In genomic region chr17:10646393-10646990, GRCh38 we compare ENCODE assay signal across 8 cellular contexts. TPM values are rescaled to one million over a fixed set of nuclear protein-coding genes. Genes with fewer than 3 reads are reported as not detected.
DNase-seq lines count a peak whose midpoint lies in the region; ATAC-seq, FAIRE-seq and TF ChIP-seq lines count a peak whose summit lies in the region.

No MANE protein-coding gene starts in this region.

- FAIRE-seq in keratinocyte (lab: Jason Lieb, UNC), result peak; percentile 57

- in situ Hi-C loops in T47D (cut with HindIII; ENCODE audit: low pct_unique_long_range_greater_than_20kb, low sequenced_read_pairs), result no loop called here

- dilution Hi-C loops in keratinocyte (cut with MboI; ENCODE audit: extremely low pct_ligation_motif_present, low sequenced_read_pairs), result no loop called here

- no peaks in the 10 kb centered on the region for H4K20me1 ChIP-seq in keratinocyte (ENCODE audit: control insufficient read depth, extremely low read depth, insufficient read depth, low read length)

- H3K79me2 ChIP-seq in keratinocyte (ENCODE audit: control insufficient read depth, insufficient read depth, low read length), result no peaks in the 10 kb centered on the region

- no peak overlapping the region for H3K9ac ChIP-seq in keratinocyte (ENCODE audit: control insufficient read depth, extremely low read depth, insufficient read depth, low read length)

- H3K4me2 ChIP-seq in keratinocyte (ENCODE audit: control insufficient read depth, extremely low read depth, insufficient read depth, low read depth, low read length), result no peak overlapping the region

- H3K4me3 ChIP-seq in BE2C (ENCODE audit: low read depth, low read length) (no peak overlapping the region), WERI-Rb-1 (ENCODE audit: low read depth, low read length) (no peak overlapping the region), keratinocyte (ENCODE audit: control insufficient read depth in 2 of 3, extremely low read depth in 1 of 3, insufficient read depth in 2 of 3, low read depth in 1 of 3, low read length in 3 of 3) (no peak overlapping the region)

- H3K9me3 ChIP-seq in BE2C (no peaks in the 10 kb centered on the region), WERI-Rb-1 (ENCODE audit: severe bottlenecking) (no peaks in the 10 kb centered on the region), keratinocyte (ENCODE audit: control insufficient read depth, low read depth, low read length) (no peaks in the 10 kb centered on the region)

- H2AFZ ChIP-seq in keratinocyte (ENCODE audit: control insufficient read depth, low read length), result no peak overlapping the region

- peak; percentile 58 for DNase-seq in BE2C
- peak; percentile 34 for DNase-seq in NCI-H1694 (lab: John Stamatoyannopoulos, UW)
- peak; percentile 77 for DNase-seq in WERI-Rb-1
- DNase-seq in T47D (ENCODE audit: low read depth in 1 of 2, low spot score in 1 of 2), result peak; percentile 8 to 68
- DNase-seq in keratinocyte (ENCODE audit: low read depth, low spot score), result no peak
- peak; percentile 69 to 71 for DNase-seq in stimulated activated CD4-positive, alpha-beta T cell treated with anti-CD3 and anti-CD28 coated beads, Interleukin-1b, Interleukin-23, amount 100 ng/mL, for 4 hours (ENCODE audit: low read depth in 2 of 2)

- ATAC-seq in GM19351 (IDR thresholded peaks at IDR 0.05; ENCODE audit: unreplicated experiment), result peak; percentile 62
- ATAC-seq in HG03520 (IDR thresholded peaks at IDR 0.05; ENCODE audit: unreplicated experiment), result no peak

- peak; percentile 75 for TF ChIP-seq CTCF in BE2C (IDR thresholded peaks at IDR 0.05; ENCODE audit: low read depth, low read length)
- peak; percentile 86 for TF ChIP-seq CTCF in WERI-Rb-1 (IDR thresholded peaks at IDR 0.05; ENCODE audit: low read depth, low read length)
- TF ChIP-seq CTCF in keratinocyte (optimal IDR thresholded peaks at IDR 0.05 in 1 of 3, IDR thresholded peaks at IDR 0.05 in 1 of 3, conservative IDR thresholded peaks at IDR 0.05 in 1 of 3; ENCODE audit: extremely low read depth in 1 of 3, insufficient read depth in 2 of 3, low read length in 3 of 3), result peak; percentile 77 to 86 (median 82)

- no peaks in the 10 kb centered on the region for H3K9me1 ChIP-seq in keratinocyte (ENCODE audit: control insufficient read depth, extremely low read depth, insufficient read depth, low read length)

- no peak overlapping the region for H3K27ac ChIP-seq in WERI-Rb-1
- no peak overlapping the region for H3K27ac ChIP-seq in keratinocyte (ENCODE audit: control insufficient read depth, insufficient read depth, low read length)

- H3K36me3 ChIP-seq in BE2C (no peaks in the 10 kb centered on the region), WERI-Rb-1 (no peaks in the 10 kb centered on the region), keratinocyte (ENCODE audit: control insufficient read depth in 2 of 2, extremely low read depth in 1 of 2, insufficient read depth in 2 of 2, low read length in 2 of 2) (peaks cover 0 to 2% of the 10 kb centered on the region in 2 experiments)

- H3K27me3 ChIP-seq in BE2C (no peaks in the 10 kb centered on the region), WERI-Rb-1 (ENCODE audit: insufficient read depth, low read depth, severe bottlenecking) (no peaks in the 10 kb centered on the region), keratinocyte (ENCODE audit: control insufficient read depth, extremely low read depth, insufficient read depth, low read length) (no peaks in the 10 kb centered on the region)

- H3K4me1 ChIP-seq in BE2C (no peaks in the 10 kb centered on the region), keratinocyte (ENCODE audit: control insufficient read depth, extremely low read depth, insufficient read depth, low read length) (no peaks in the 10 kb centered on the region)

RNA-seq across cellular contexts. Expression of gene MYH3, which starts 10.6 kb away (rescaled TPM):
- polyA plus RNA-seq in BE2C (2012; ENCODE audit: insufficient read depth, insufficient read length, low read depth), result not detected
- polyA plus RNA-seq in keratinocyte, result 0.67 to 0.83 TPM (median 0.76 TPM) in 3 replicates
- 2.8 TPM for polyA plus RNA-seq in keratinocyte (2011; ENCODE audit: low read depth)
- polyA plus RNA-seq in keratinocyte (2011; cell fraction: cytosol; rRNA removed), result 0.21 and 0.43 TPM in 2 replicates
- 4.9 and 5.4 TPM in 2 replicates for polyA plus RNA-seq in keratinocyte (2011; cell fraction: nucleus; rRNA removed)
- 0.90 and 1.1 TPM in 2 replicates for polyA plus RNA-seq in keratinocyte (2012; ENCODE audit: low replicate concordance)
- polyA minus RNA-seq in keratinocyte, result 0.82 to 4.2 TPM in 2 of 3 replicates, not detected in the other
- polyA minus RNA-seq in keratinocyte (2011; cell fraction: cytosol; rRNA and poly(A)+ RNA removed), result not detected
- 0.32 and 0.85 TPM in 2 replicates for polyA minus RNA-seq in keratinocyte (2011; cell fraction: nucleus; rRNA and poly(A)+ RNA removed)

RNA-seq across cellular contexts. Expression of gene SCO1, which starts 50.8 kb away (rescaled TPM):
- 12.6 TPM for polyA plus RNA-seq in BE2C (2012; ENCODE audit: insufficient read depth, insufficient read length, low read depth)
- 20.8 to 28.3 TPM (median 22.8 TPM) in 3 replicates for polyA plus RNA-seq in keratinocyte
- polyA plus RNA-seq in keratinocyte (2011; ENCODE audit: low read depth), result 22.7 TPM
- polyA plus RNA-seq in keratinocyte (2011; cell fraction: cytosol; rRNA removed), result 18.2 and 21.1 TPM in 2 replicates
- polyA plus RNA-seq in keratinocyte (2011; cell fraction: nucleus; rRNA removed), result 25.8 and 26.3 TPM in 2 replicates
- polyA plus RNA-seq in keratinocyte (2012; ENCODE audit: low replicate concordance), result 16.2 and 24.4 TPM in 2 replicates
- 5.3 to 15.1 TPM (median 12.4 TPM) in 3 replicates for polyA minus RNA-seq in keratinocyte
- 12.9 TPM for polyA minus RNA-seq in keratinocyte (2011; cell fraction: cytosol; rRNA and poly(A)+ RNA removed)
- polyA minus RNA-seq in keratinocyte (2011; cell fraction: nucleus; rRNA and poly(A)+ RNA removed), result 31.5 and 39.1 TPM in 2 replicates

RNA-seq across cellular contexts. Expression of gene ADPRM, which starts 50.9 kb away (rescaled TPM):
- polyA plus RNA-seq in BE2C (2012; ENCODE audit: insufficient read depth, insufficient read length, low read depth), result 7.1 TPM
- 9.9 to 15.0 TPM (median 14.2 TPM) in 3 replicates for polyA plus RNA-seq in keratinocyte
- 4.9 TPM for polyA plus RNA-seq in keratinocyte (2011; ENCODE audit: low read depth)
- 11.2 and 21.1 TPM in 2 replicates for polyA plus RNA-seq in keratinocyte (2011; cell fraction: cytosol; rRNA removed)
- 10.7 and 10.9 TPM in 2 replicates for polyA plus RNA-seq in keratinocyte (2011; cell fraction: nucleus; rRNA removed)
- polyA plus RNA-seq in keratinocyte (2012; ENCODE audit: low replicate concordance), result 7.5 and 11.7 TPM in 2 replicates
- polyA minus RNA-seq in keratinocyte, result 2.5 to 14.6 TPM (median 12.0 TPM) in 3 replicates
- 4.2 TPM for polyA minus RNA-seq in keratinocyte (2011; cell fraction: cytosol; rRNA and poly(A)+ RNA removed)
- polyA minus RNA-seq in keratinocyte (2011; cell fraction: nucleus; rRNA and poly(A)+ RNA removed), result 2.3 and 5.4 TPM in 2 replicates
